ENCODE assay signal across 25 cellular contexts in the genomic region with DNA sequence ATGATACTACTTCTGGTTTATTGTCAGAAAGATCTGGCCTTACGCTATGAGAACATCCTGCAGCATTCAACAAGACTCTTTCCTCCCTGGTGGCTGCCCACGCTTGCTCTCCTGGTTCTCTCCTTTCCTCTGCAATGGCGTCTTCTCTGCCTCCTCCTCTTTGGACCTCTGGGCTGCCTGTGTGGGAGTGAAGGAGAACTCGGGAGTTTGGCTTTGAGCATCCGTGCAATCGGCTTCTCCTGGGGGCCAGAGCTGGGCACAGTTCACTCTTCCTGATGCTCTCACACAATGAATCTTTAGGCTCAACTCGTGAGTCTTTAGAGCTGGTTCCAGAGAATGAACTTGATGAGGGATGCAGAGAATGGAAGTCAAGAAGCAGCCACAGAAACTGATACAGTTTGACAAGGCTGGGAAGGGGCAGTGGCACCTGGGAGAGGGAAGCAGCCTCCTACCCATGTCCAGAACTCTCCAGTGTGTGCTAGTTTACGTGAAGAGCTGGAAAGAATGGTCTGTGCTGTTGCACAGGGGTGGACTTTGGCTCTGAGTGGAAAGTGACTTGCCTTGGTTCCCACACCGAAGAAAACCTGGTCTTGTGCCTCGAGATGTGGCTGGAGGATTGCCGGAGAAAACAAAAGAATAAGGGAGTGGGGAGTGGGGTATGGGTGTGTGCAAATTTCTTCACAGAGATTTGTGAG. TPM values are rescaled to one million over a fixed set of nuclear protein-coding genes. Genes with fewer than 3 reads are reported as not detected.
DNase-seq lines count a peak whose midpoint lies in the region; ATAC-seq and TF ChIP-seq lines count a peak whose summit lies in the region.
"Had no signal": no experiment of that assay in that cellular context is flagged by ENCODE, and none has a peak within 500 bp of the region (broad histone marks: within the 10 kb centered on the region; RNA-seq: fewer than 3 reads in every experiment).

No MANE protein-coding gene starts in this region.

- no peaks in the 10 kb centered on the region for H3K9me2 ChIP-seq in GM23248 (ENCODE audit: insufficient read depth)

- ATAC-seq in left lobe of liver = peak; percentile 10
- no peak for ATAC-seq in HG03439 (IDR thresholded peaks at IDR 0.05; ENCODE audit: unreplicated experiment)
- ATAC-seq: activated CD8-positive, alpha-beta T cell treated with anti-CD3 and anti-CD28 coated beads, Interleukin-2, amount 10 ng/mL, durations not matched to agents 7 days and 5 days; esophagus mucosa; GM23338; left colon had no signal

- H3K4me2 ChIP-seq in GM23248 (ENCODE audit: unreplicated experiment) = no peak overlapping the region
- H3K4me2 ChIP-seq: BLaER1 treated with 17β-estradiol and CSF1 and Interleukin-3, amounts not matched to agents 10 nM and 100 nM; GM23338 had no signal

- H3K27me3 ChIP-seq in GM23248 (replicated peaks; ENCODE audit: insufficient read depth) (0 out of 2 replicates have a peak, but pooled peaks cover 5% of the 10 kb centered on the region), sigmoid colon (no peaks in the 10 kb centered on the region), adrenal gland (no peaks in the 10 kb centered on the region)
- H3K27me3 ChIP-seq: BLaER1 treated with 17β-estradiol and CSF1 and Interleukin-3, amounts not matched to agents 10 nM and 100 nM; neutrophil had no signal

- H3K27ac ChIP-seq in GM23248 = no peak overlapping the region
- H3K27ac ChIP-seq in cingulate gyrus (ENCODE audit: low read depth, low read length) = peak overlapping the region; percentile 33
- peak overlapping the region; percentile 36 to 46 (median 44) for H3K27ac ChIP-seq in sigmoid colon
- no peak overlapping the region for H3K27ac ChIP-seq in adrenal gland
- H3K27ac ChIP-seq: BLaER1 treated with 17β-estradiol and CSF1 and Interleukin-3, amounts not matched to agents 10 nM and 100 nM; neutrophil had no signal

- no peaks in the 10 kb centered on the region for H3K4me1 ChIP-seq in GM23248 (ENCODE audit: insufficient read depth)
- H3K4me1 ChIP-seq in sigmoid colon = peaks cover 0 to 10% (median 0%) of the 10 kb centered on the region in 4 donors
- no peaks in the 10 kb centered on the region for H3K4me1 ChIP-seq in adrenal gland (replicated peaks in 1 of 2)
- H3K4me1 ChIP-seq: BLaER1 treated with 17β-estradiol and CSF1 and Interleukin-3, amounts not matched to agents 10 nM and 100 nM had no signal

- H4K20me1 ChIP-seq in GM23248 (ENCODE audit: insufficient read depth) = no peaks in the 10 kb centered on the region
- H4K20me1 ChIP-seq: BLaER1 treated with 17β-estradiol and CSF1 and Interleukin-3, amounts not matched to agents 10 nM and 100 nM had no signal

- DNase-seq in GM23248 (peak; percentile 28), left lobe of liver (ENCODE audit: low spot score) (no peak), sigmoid colon (no peak), ACHN (no peak), adrenal gland (no peak), amniotic stem cell (lab: John Stamatoyannopoulos, UW) (no peak)
- DNase-seq: activated CD4-positive, CD25-positive, alpha-beta regulatory T cell treated with anti-CD3 and anti-CD28 coated beads, Interleukin-2, amount 50 U/mL, for 72 hours; activated CD8-positive, alpha-beta T cell treated with anti-CD3 and anti-CD28 coated beads, Interleukin-2, amount 10 ng/mL, durations not matched to agents 7 days and 5 days; activated naive CD4-positive, alpha-beta T cell treated with anti-CD3 and anti-CD28 coated beads for 36 hours; activated T-cell treated with anti-CD3 and anti-CD28 coated beads, Interleukin-2, amount 50 U/mL, for 24 hours; Calu3; cerebellar nuclear complex; effector memory CD4-positive, alpha-beta T cell; left colon; NCI-H1092; NCI-H2029; NCI-H345; OCI-M1; SHP77 treated with DMSO at 0.1 percent for 48 hours had no signal

- WGBS in GM23248 (ENCODE audit: low coverage in 1 of 2, low lambda C conversion rate in 2 of 2, missing lambda C conversion rate in 2 of 2), 2 experiments = 20 to 22% methylated on average over 11 of the region's 11 CpGs
- 69 to 73% methylated on average over 11 of the region's 11 CpGs for WGBS in sigmoid colon, 2 donors
- 71 to 75% (median 74%) methylated on average over 9 to 11 of the region's 11 CpGs for WGBS in adrenal gland, 4 donors

- H3F3A ChIP-seq in GM23248 (ENCODE audit: insufficient read depth) = no peaks in the 10 kb centered on the region

- TF ChIP-seq EP300 in sigmoid colon (IDR thresholded peaks at IDR 0.05) = no peak

- H3K9me3 ChIP-seq in GM23248 (ENCODE audit: low read depth) = no peaks in the 10 kb centered on the region
- no peaks in the 10 kb centered on the region for H3K9me3 ChIP-seq in sigmoid colon
- H3K9me3 ChIP-seq in adrenal gland (replicated peaks in 1 of 3) = no peaks in the 10 kb centered on the region
- H3K9me3 ChIP-seq: neutrophil had no signal

- H3K9ac ChIP-seq in GM23248 = no peak overlapping the region
- H3K9ac ChIP-seq: BLaER1 treated with 17β-estradiol and CSF1 and Interleukin-3, amounts not matched to agents 10 nM and 100 nM had no signal

- no peaks in the 10 kb centered on the region for H3K36me3 ChIP-seq in GM23248 (ENCODE audit: low read depth)
- H3K36me3 ChIP-seq in sigmoid colon = no peaks in the 10 kb centered on the region
- no peaks in the 10 kb centered on the region for H3K36me3 ChIP-seq in adrenal gland (replicated peaks in 1 of 2)
- H3K36me3 ChIP-seq: BLaER1 treated with 17β-estradiol and CSF1 and Interleukin-3, amounts not matched to agents 10 nM and 100 nM; neutrophil had no signal

- TF ChIP-seq POLR2A in sigmoid colon (IDR thresholded peaks at IDR 0.05) (no peak), adrenal gland (IDR thresholded peaks at IDR 0.05) (no peak)

- H3K4me3 ChIP-seq in GM23248 (no peak overlapping the region), sigmoid colon (no peak overlapping the region), adrenal gland (no peak overlapping the region)
- H3K4me3 ChIP-seq: BLaER1 treated with 17β-estradiol and CSF1 and Interleukin-3, amounts not matched to agents 10 nM and 100 nM; GM23338 had no signal

- TF ChIP-seq CTCF in sigmoid colon (IDR thresholded peaks at IDR 0.05) (no peak), adrenal gland (IDR thresholded peaks at IDR 0.05) (no peak)

- no peaks in the 10 kb centered on the region for H3K79me2 ChIP-seq in GM23248 (ENCODE audit: insufficient read depth)

- intact Hi-C loops in sigmoid colon (cut with DNase I) = no loop called here
- intact Hi-C loops in adrenal gland (cut with DNase I) = no loop called here

- H2AFZ ChIP-seq in GM23248 = no peak overlapping the region
- H2AFZ ChIP-seq: GM23338 had no signal

- in situ Hi-C loops in GM23248 (cut with MboI) = no loop called here
- in situ Hi-C loops in ACHN (cut with HindIII; ENCODE audit: low pct_ligation_motif_present, low pct_unique_long_range_greater_than_20kb, low sequenced_read_pairs) = no loop called here

RNA-seq across cellular contexts. Expression of gene RPLP1, which starts 37.9 kb away (rescaled TPM):
- total RNA-seq in GM23248 (2014; rRNA removed; shearing (Covaris generic)) = 167 and 172 TPM in 2 replicates
- 952 and 963 TPM in 2 replicates for polyA plus RNA-seq in GM23248 (2016; fragmentation: Nextera tagmentation; extraction: Ambion mirVana)
- 577 TPM for total RNA-seq in left lobe of liver
- total RNA-seq in sigmoid colon = 1,000 to 10,000 TPM; 1,053 to 1,114 (median 1,095) TPM
- polyA plus RNA-seq in sigmoid colon = 1,000 to 10,000 TPM; 1,446 to 2,471 (median 2,101) TPM
- total RNA-seq in adrenal gland = 1,000 to 10,000 TPM in 4 of 8 donors, 100 to 1,000 TPM in 4; 279 to 1,990 (median 1,099) TPM
- polyA plus RNA-seq in adrenal gland = 1,000 to 10,000 TPM in 2 of 3 donors, 100 to 1,000 TPM in 1; 232 to 1,639 (median 1,096) TPM

Comparison
In these comparisons a context has a peak if more than half of its experiments do, and no peak if none do; other contexts are left out.
1. H3K27ac ChIP-seq: peak in cingulate gyrus (single experiment) and sigmoid colon (4 of 4); none in GM23248 (single experiment) and adrenal gland (0 of 5).